Comparison of ENCODE assay signal across 19 cellular contexts in the genomic region with DNA sequence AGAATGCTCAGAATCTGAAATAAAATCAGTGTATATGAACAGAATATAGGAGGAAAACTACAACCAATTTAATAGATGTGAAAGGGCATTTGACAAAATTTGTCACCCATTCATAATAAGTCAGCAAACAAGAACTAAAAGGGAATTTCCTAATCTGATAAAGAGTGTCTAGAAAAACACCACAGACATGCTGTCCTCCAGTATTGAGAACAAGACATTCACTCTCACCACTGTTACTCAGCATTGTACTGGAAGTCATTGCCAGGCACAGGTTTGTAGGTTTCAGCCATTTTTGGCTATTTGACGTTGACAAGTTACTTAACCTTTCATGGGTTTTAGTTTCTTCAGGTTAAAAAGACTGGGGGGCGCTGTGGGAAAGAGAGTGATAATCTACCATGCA. TPM values are rescaled to one million over a fixed set of nuclear protein-coding genes. Genes with fewer than 3 reads are reported as not detected.
DNase-seq lines count a peak whose midpoint lies in the region; ATAC-seq, FAIRE-seq and TF ChIP-seq lines count a peak whose summit lies in the region.
"Had no signal": no experiment of that assay in that cellular context is flagged by ENCODE, and none has a peak within 500 bp of the region (broad histone marks: within the 10 kb centered on the region; RNA-seq: fewer than 3 reads in every experiment).

No MANE protein-coding gene starts in this region.

- peak overlapping the region; percentile 42 to 85 for H3K4me3 Mint-ChIP-seq in activated T-cell treated with anti-CD3 and anti-CD28 coated beads, Interleukin-2, amount 50 U/mL, for 72 hours
- H3K4me3 Mint-ChIP-seq in activated T-helper 2 cell treated with anti-CD3 and anti-CD28 coated beads, Interferon-gamma antibody, Interleukin-2, Interleukin-4, amounts not matched to agents 10 μg/mL and 5 μg/mL and 100 μg/mL, durations not matched to agents 14 hours and 24 hours and 36 hours (ENCODE audit: low read depth): no peak overlapping the region
- H3K4me3 Mint-ChIP-seq in stimulated activated naive CD8-positive, alpha-beta T cell treated with anti-CD3 and anti-CD28 coated beads, Interleukin-15, Interleukin-2, amounts not matched to agents 100 ng/mL and 50 ng/mL, for 24 hours: no peak overlapping the region

- no peak overlapping the region for H3K9ac ChIP-seq in kidney (ENCODE audit: low read length in 2 of 2)

- TF ChIP-seq CTCF in kidney (IDR thresholded peaks at IDR 0.05; ENCODE audit: borderline replicate concordance, extremely low read depth, insufficient read depth): no peak

- no peak for FAIRE-seq in kidney (lab: Jason Lieb, UNC)

- H3K9me3 Mint-ChIP-seq in activated T-cell treated with anti-CD3 and anti-CD28 coated beads, Interleukin-2, amount 50 U/mL, for 72 hours: no peaks in the 10 kb centered on the region
- H3K9me3 Mint-ChIP-seq in activated T-helper 2 cell treated with anti-CD3 and anti-CD28 coated beads, Interferon-gamma antibody, Interleukin-2, Interleukin-4, amounts not matched to agents 10 μg/mL and 5 μg/mL and 100 μg/mL, durations not matched to agents 14 hours and 24 hours and 36 hours: no peaks in the 10 kb centered on the region
- no peaks in the 10 kb centered on the region for H3K9me3 Mint-ChIP-seq in stimulated activated naive CD8-positive, alpha-beta T cell treated with anti-CD3 and anti-CD28 coated beads, Interleukin-15, Interleukin-2, amounts not matched to agents 100 ng/mL and 50 ng/mL, for 24 hours

- H3K36me3 Mint-ChIP-seq in activated T-cell treated with anti-CD3 and anti-CD28 coated beads, Interleukin-2, amount 50 U/mL, for 72 hours (ENCODE audit: insufficient read depth in 2 of 2): peaks cover 13 to 34% of the 10 kb centered on the region in 2 donors
- H3K36me3 Mint-ChIP-seq in activated T-helper 2 cell treated with anti-CD3 and anti-CD28 coated beads, Interferon-gamma antibody, Interleukin-2, Interleukin-4, amounts not matched to agents 10 μg/mL and 5 μg/mL and 100 μg/mL, durations not matched to agents 14 hours and 24 hours and 36 hours (ENCODE audit: low read depth): peaks cover 86% of the 10 kb centered on the region
- H3K36me3 Mint-ChIP-seq in stimulated activated naive CD8-positive, alpha-beta T cell treated with anti-CD3 and anti-CD28 coated beads, Interleukin-15, Interleukin-2, amounts not matched to agents 100 ng/mL and 50 ng/mL, for 24 hours (ENCODE audit: low read depth): peaks cover 83% of the 10 kb centered on the region

- no peaks in the 10 kb centered on the region for H3K9me3 ChIP-seq in kidney (ENCODE audit: control insufficient read depth in 1 of 2, low read length in 2 of 2)
- H3K9me3 ChIP-seq: neutrophil, vagina had no signal

- H3K4me1 ChIP-seq in kidney (ENCODE audit: control insufficient read depth in 1 of 2, insufficient read depth in 1 of 2, low read depth in 1 of 2, low read length in 2 of 2): no peaks in the 10 kb centered on the region
- H3K4me1 ChIP-seq: vagina had no signal

- H3K4me3 ChIP-seq in kidney (ENCODE audit: low read length in 2 of 2): no peak overlapping the region
- H3K4me3 ChIP-seq: vagina had no signal

- peak; percentile 31 to 39 for DNase-seq in activated T-cell treated with anti-CD3 and anti-CD28 coated beads, Interleukin-2, amount 50 U/mL, for 72 hours
- no peak for DNase-seq in activated T-cell treated with anti-CD3 and anti-CD28 coated beads, Interleukin-2, amount 50 U/mL, for 1 hour
- no peak for DNase-seq in activated T-helper 2 cell treated with anti-CD3 and anti-CD28 coated beads, Interferon-gamma antibody, Interleukin-2, Interleukin-4, amounts not matched to agents 10 μg/mL and 5 μg/mL and 100 μg/mL, durations not matched to agents 14 hours and 24 hours and 36 hours (ENCODE audit: low spot score)
- no peak for DNase-seq in kidney
- DNase-seq: Calu3; central memory CD4-positive, alpha-beta T cell; foreskin melanocyte; H7; NCI-H2029; NCI-H69; stimulated activated CD4-positive, alpha-beta T cell treated with anti-CD3 and anti-CD28 coated beads, Interleukin-4, amount 100 ng/mL, for 1 hour had no signal

- H3K27me3 Mint-ChIP-seq in activated T-cell treated with anti-CD3 and anti-CD28 coated beads, Interleukin-2, amount 50 U/mL, for 72 hours (ENCODE audit: low read depth): no peaks in the 10 kb centered on the region
- no peaks in the 10 kb centered on the region for H3K27me3 Mint-ChIP-seq in activated T-helper 2 cell treated with anti-CD3 and anti-CD28 coated beads, Interferon-gamma antibody, Interleukin-2, Interleukin-4, amounts not matched to agents 10 μg/mL and 5 μg/mL and 100 μg/mL, durations not matched to agents 14 hours and 24 hours and 36 hours (ENCODE audit: low read depth)
- H3K27me3 Mint-ChIP-seq in stimulated activated naive CD8-positive, alpha-beta T cell treated with anti-CD3 and anti-CD28 coated beads, Interleukin-15, Interleukin-2, amounts not matched to agents 100 ng/mL and 50 ng/mL, for 24 hours: no peaks in the 10 kb centered on the region

- intact Hi-C loops in activated T-helper 2 cell treated with anti-CD3 and anti-CD28 coated beads, Interferon-gamma antibody, Interleukin-2, Interleukin-4, amounts not matched to agents 10 μg/mL and 5 μg/mL and 100 μg/mL, durations not matched to agents 14 hours and 24 hours and 36 hours (cut with micrococcal nuclease): loop anchor here (1.0 kb wide), 1 partner anchor 13 kb away; a partner anchor contains a TSS
- intact Hi-C loops in kidney (cut with DNase I): no loop called here

- peak; percentile 97 to 98 for ATAC-seq in activated T-cell treated with anti-CD3 and anti-CD28 coated beads, Interleukin-2, amount 50 U/mL, for 72 hours (replicated peaks in 1 of 2)
- ATAC-seq in HG02798 (IDR thresholded peaks at IDR 0.05; ENCODE audit: poor library complexity, unreplicated experiment): peak; percentile 58
- no peak for ATAC-seq in GM19023 (IDR thresholded peaks at IDR 0.05; ENCODE audit: unreplicated experiment)
- no peak for ATAC-seq in GM19395 (IDR thresholded peaks at IDR 0.05; ENCODE audit: unreplicated experiment)
- ATAC-seq: sciatic nerve had no signal

- H3K4me1 Mint-ChIP-seq in activated T-cell treated with anti-CD3 and anti-CD28 coated beads, Interleukin-2, amount 50 U/mL, for 72 hours (ENCODE audit: low read depth): peaks cover 65% of the 10 kb centered on the region
- H3K4me1 Mint-ChIP-seq in activated T-helper 2 cell treated with anti-CD3 and anti-CD28 coated beads, Interferon-gamma antibody, Interleukin-2, Interleukin-4, amounts not matched to agents 10 μg/mL and 5 μg/mL and 100 μg/mL, durations not matched to agents 14 hours and 24 hours and 36 hours (ENCODE audit: low read depth): peaks cover 25% of the 10 kb centered on the region
- peaks cover 49% of the 10 kb centered on the region for H3K4me1 Mint-ChIP-seq in stimulated activated naive CD8-positive, alpha-beta T cell treated with anti-CD3 and anti-CD28 coated beads, Interleukin-15, Interleukin-2, amounts not matched to agents 100 ng/mL and 50 ng/mL, for 24 hours (ENCODE audit: low read depth)

- peaks cover 27 to 43% of the 10 kb centered on the region in 2 donors for H3K36me3 ChIP-seq in kidney (ENCODE audit: control insufficient read depth in 1 of 2, insufficient read depth in 2 of 2, low read length in 2 of 2)

- H3K27ac Mint-ChIP-seq in activated T-cell treated with anti-CD3 and anti-CD28 coated beads, Interleukin-2, amount 50 U/mL, for 72 hours: peak overlapping the region; percentile 98
- peak overlapping the region; percentile 67 for H3K27ac Mint-ChIP-seq in activated T-helper 2 cell treated with anti-CD3 and anti-CD28 coated beads, Interferon-gamma antibody, Interleukin-2, Interleukin-4, amounts not matched to agents 10 μg/mL and 5 μg/mL and 100 μg/mL, durations not matched to agents 14 hours and 24 hours and 36 hours
- H3K27ac Mint-ChIP-seq in stimulated activated naive CD8-positive, alpha-beta T cell treated with anti-CD3 and anti-CD28 coated beads, Interleukin-15, Interleukin-2, amounts not matched to agents 100 ng/mL and 50 ng/mL, for 24 hours: peak overlapping the region; percentile 73

- no peak overlapping the region for H3K27ac ChIP-seq in kidney (ENCODE audit: low read depth in 2 of 2, low read length in 2 of 2)
- H3K27ac ChIP-seq: neutrophil, RWPE1, vagina had no signal

RNA-seq across cellular contexts. Expression of a gene that starts 13.2 kb away (rescaled TPM):
- total RNA-seq in activated T-cell treated with anti-CD3 and anti-CD28 coated beads, Interleukin-2, amount 50 U/mL, for 72 hours: 100 to 1,000 TPM; 132 to 172 TPM
- total RNA-seq in activated T-helper 2 cell treated with anti-CD3 and anti-CD28 coated beads, Interferon-gamma antibody, Interleukin-2, Interleukin-4, amounts not matched to agents 10 μg/mL and 5 μg/mL and 100 μg/mL, durations not matched to agents 14 hours and 24 hours and 36 hours: 217 and 230 TPM in 2 replicates
- total RNA-seq in kidney: 78.2 TPM
- 52.8 TPM for polyA plus RNA-seq in kidney (ENCODE audit: insufficient read depth, low read depth, low replicate concordance)

RNA-seq across cellular contexts. Expression of a gene that starts 13.7 kb away (rescaled TPM):
- total RNA-seq in activated T-cell treated with anti-CD3 and anti-CD28 coated beads, Interleukin-2, amount 50 U/mL, for 72 hours: 10 to 100 TPM; 24.5 to 27.3 TPM
- total RNA-seq in activated T-helper 2 cell treated with anti-CD3 and anti-CD28 coated beads, Interferon-gamma antibody, Interleukin-2, Interleukin-4, amounts not matched to agents 10 μg/mL and 5 μg/mL and 100 μg/mL, durations not matched to agents 14 hours and 24 hours and 36 hours: 23.6 and 26.8 TPM in 2 replicates
- total RNA-seq in kidney: 91.5 TPM
- polyA plus RNA-seq in kidney (ENCODE audit: insufficient read depth, low read depth, low replicate concordance): 200 TPM

RNA-seq across cellular contexts. Expression of a gene that starts 38.6 kb away (rescaled TPM):
- total RNA-seq in activated T-cell treated with anti-CD3 and anti-CD28 coated beads, Interleukin-2, amount 50 U/mL, for 72 hours: 1 to 10 TPM in 1 of 2 donors, under 1 TPM in 1; 0.84 to 1.4 TPM
- total RNA-seq in activated T-helper 2 cell treated with anti-CD3 and anti-CD28 coated beads, Interferon-gamma antibody, Interleukin-2, Interleukin-4, amounts not matched to agents 10 μg/mL and 5 μg/mL and 100 μg/mL, durations not matched to agents 14 hours and 24 hours and 36 hours: 0.37 TPM in 1 of 2 replicates, not detected in the other
- 10.8 TPM for total RNA-seq in kidney
- polyA plus RNA-seq in kidney (ENCODE audit: insufficient read depth, low read depth, low replicate concordance): 11.4 TPM
- total RNA-seq: H7 had no signal

Comparison
In these comparisons a context has a peak if more than half of its experiments do, and no peak if none do; other contexts are left out.
1. DNase-seq: peak in activated T-cell treated with anti-CD3 and anti-CD28 coated beads, Interleukin-2, amount 50 U/mL, for 72 hours (2 of 2); none in activated T-cell treated with anti-CD3 and anti-CD28 coated beads, Interleukin-2, amount 50 U/mL, for 1 hour (single experiment), activated T-helper 2 cell treated with anti-CD3 and anti-CD28 coated beads, Interferon-gamma antibody, Interleukin-2, Interleukin-4, amounts not matched to agents 10 μg/mL and 5 μg/mL and 100 μg/mL, durations not matched to agents 14 hours and 24 hours and 36 hours (single experiment) and kidney (single experiment).
2. ATAC-seq: peak in activated T-cell treated with anti-CD3 and anti-CD28 coated beads, Interleukin-2, amount 50 U/mL, for 72 hours (2 of 2) and HG02798 (single experiment); none in GM19023 (single experiment) and GM19395 (single experiment).
3. H3K4me3 Mint-ChIP-seq: peak in activated T-cell treated with anti-CD3 and anti-CD28 coated beads, Interleukin-2, amount 50 U/mL, for 72 hours (2 of 2); none in activated T-helper 2 cell treated with anti-CD3 and anti-CD28 coated beads, Interferon-gamma antibody, Interleukin-2, Interleukin-4, amounts not matched to agents 10 μg/mL and 5 μg/mL and 100 μg/mL, durations not matched to agents 14 hours and 24 hours and 36 hours (single experiment) and stimulated activated naive CD8-positive, alpha-beta T cell treated with anti-CD3 and anti-CD28 coated beads, Interleukin-15, Interleukin-2, amounts not matched to agents 100 ng/mL and 50 ng/mL, for 24 hours (single experiment).
4. Peak in every context shown above with its lines, with median percentiles within 50 percentile points of each other: H3K27ac Mint-ChIP-seq.